Comparison of ENCODE assay signal across 1 cellular context in genomic region chr3:129548566-129548965, GRCh38.
TF ChIP-seq lines count a peak whose summit lies in the region.

No MANE protein-coding gene starts in this region.

TF ChIP-seq in GM23338, 12 proteins besides CTCF, POLR2A, EP300 and RAD21:
- TF ChIP-seq ZNF462 (CRISPR knock-in tag; IDR thresholded peaks at IDR 0.05), result no peak
